In the genomic region with DNA sequence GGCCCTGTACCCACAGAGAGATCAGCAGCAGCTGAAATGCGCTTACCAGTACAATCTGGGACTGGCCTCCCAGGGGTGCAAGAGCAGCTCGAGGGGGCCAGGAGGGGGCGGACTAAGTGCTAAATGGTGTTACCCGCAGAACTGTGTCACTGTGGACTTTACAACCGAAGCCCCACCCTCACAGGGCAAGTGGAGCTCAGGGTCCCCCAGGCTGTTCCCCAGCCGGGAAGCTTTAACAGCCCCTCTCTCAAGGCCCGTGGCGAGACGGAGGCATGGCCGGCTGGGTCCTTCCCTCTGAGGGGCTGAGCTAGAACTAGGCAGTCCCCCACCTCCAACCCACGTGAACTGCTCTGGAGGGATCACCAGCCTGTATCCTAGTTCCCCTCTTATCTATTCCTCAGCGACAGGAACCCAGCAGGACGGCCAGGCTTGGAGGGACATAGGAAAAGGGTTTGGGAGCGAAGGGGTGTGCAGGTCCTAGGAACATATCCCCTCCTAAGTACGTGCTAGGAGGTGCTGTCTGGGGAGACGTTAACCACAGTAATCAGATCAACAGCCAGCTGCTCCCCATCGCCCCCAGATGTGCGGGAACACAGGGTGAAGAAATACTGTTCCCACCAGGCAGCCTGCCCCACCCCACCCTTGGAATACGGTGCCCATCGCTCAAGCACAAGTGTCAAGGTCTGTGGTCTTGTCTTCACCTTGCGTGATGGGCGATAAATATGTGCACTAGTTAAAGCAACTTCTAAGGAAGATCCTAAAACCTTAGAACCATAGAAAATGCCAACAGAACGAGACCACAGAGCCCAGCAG, we compare ENCODE assay signal across 2 cellular contexts.
TF ChIP-seq lines count a peak whose summit lies in the region.

No MANE protein-coding gene starts in this region.

TF ChIP-seq in SK-N-SH, 30 proteins besides CTCF, POLR2A, EP300 and RAD21:
- TF ChIP-seq REST (IDR thresholded peaks at IDR 0.05; ENCODE audit: low read depth, low read length) (no peak), NRF1 (IDR thresholded peaks at IDR 0.05; ENCODE audit: low read depth, low read length) (no peak), RCOR1 (IDR thresholded peaks at IDR 0.05; ENCODE audit: low read length) (no peak), EZH2phosphoT487 (IDR thresholded peaks at IDR 0.05; ENCODE audit: borderline replicate concordance, low read depth) (no peak), TAF1 (IDR thresholded peaks at IDR 0.05; ENCODE audit: borderline replicate concordance, low read depth, low read length) (no peak), RXRA (IDR thresholded peaks at IDR 0.05; ENCODE audit: borderline replicate concordance, low read depth) (no peak), MXI1 (IDR thresholded peaks at IDR 0.05; ENCODE audit: low read depth, low read length) (no peak), NFIC (IDR thresholded peaks at IDR 0.05; ENCODE audit: borderline replicate concordance) (no peak), RFX5 (IDR thresholded peaks at IDR 0.05; ENCODE audit: low read length) (no peak)
- TF ChIP-seq, protein P1, sequence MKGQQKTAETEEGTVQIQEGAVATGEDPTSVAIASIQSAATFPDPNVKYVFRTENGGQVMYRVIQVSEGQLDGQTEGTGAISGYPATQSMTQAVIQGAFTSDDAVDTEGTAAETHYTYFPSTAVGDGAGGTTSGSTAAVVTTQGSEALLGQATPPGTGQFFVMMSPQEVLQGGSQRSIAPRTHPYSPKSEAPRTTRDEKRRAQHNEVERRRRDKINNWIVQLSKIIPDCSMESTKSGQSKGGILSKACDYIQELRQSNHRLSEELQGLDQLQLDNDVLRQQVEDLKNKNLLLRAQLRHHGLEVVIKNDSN (IDR thresholded peaks at IDR 0.05; ENCODE audit: borderline replicate concordance, low read depth), result no peak

TF ChIP-seq in SK-N-SH treated with all-trans-retinoic acid at 6 μM for 48 hours, 23 proteins besides CTCF, POLR2A, EP300 and RAD21 (continued from another document):
- no peak for TF ChIP-seq GLIS3 (CRISPR knock-in tag; IDR thresholded peaks at IDR 0.05)
- TF ChIP-seq PPARA (CRISPR knock-in tag; IDR thresholded peaks at IDR 0.05; ENCODE audit: borderline replicate concordance), result no peak
- no peak for TF ChIP-seq ZFP30 (CRISPR knock-in tag; IDR thresholded peaks at IDR 0.05)
- TF ChIP-seq, protein P2, sequence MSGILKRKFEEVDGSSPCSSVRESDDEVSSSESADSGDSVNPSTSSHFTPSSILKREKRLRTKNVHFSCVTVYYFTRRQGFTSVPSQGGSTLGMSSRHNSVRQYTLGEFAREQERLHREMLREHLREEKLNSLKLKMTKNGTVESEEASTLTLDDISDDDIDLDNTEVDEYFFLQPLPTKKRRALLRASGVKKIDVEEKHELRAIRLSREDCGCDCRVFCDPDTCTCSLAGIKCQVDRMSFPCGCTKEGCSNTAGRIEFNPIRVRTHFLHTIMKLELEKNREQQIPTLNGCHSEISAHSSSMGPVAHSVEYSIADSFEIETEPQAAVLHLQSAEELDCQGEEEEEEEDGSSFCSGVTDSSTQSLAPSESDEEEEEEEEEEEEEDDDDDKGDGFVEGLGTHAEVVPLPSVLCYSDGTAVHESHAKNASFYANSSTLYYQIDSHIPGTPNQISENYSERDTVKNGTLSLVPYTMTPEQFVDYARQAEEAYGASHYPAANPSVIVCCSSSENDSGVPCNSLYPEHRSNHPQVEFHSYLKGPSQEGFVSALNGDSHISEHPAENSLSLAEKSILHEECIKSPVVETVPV (CRISPR knock-in tag; IDR thresholded peaks at IDR 0.05), result no peak
- no peak for TF ChIP-seq TCF4 (CRISPR knock-in tag; IDR thresholded peaks at IDR 0.05; ENCODE audit: borderline replicate concordance)
- no peak for TF ChIP-seq TOX (CRISPR knock-in tag; IDR thresholded peaks at IDR 0.05; ENCODE audit: borderline replicate concordance)
- no peak for TF ChIP-seq ZNF565 (CRISPR knock-in tag; conservative IDR thresholded peaks at IDR 0.05; ENCODE audit: low read depth)
- no peak for TF ChIP-seq BACH2 (CRISPR knock-in tag; IDR thresholded peaks at IDR 0.05; ENCODE audit: borderline replicate concordance)
- no peak for TF ChIP-seq SNAI2 (CRISPR knock-in tag; IDR thresholded peaks at IDR 0.05)
- no peak for TF ChIP-seq ZNF70 (CRISPR knock-in tag; IDR thresholded peaks at IDR 0.05)
- TF ChIP-seq ZFP3 (CRISPR knock-in tag; IDR thresholded peaks at IDR 0.05), result no peak
- no peak for TF ChIP-seq RARB (CRISPR knock-in tag; IDR thresholded peaks at IDR 0.05)
